ENCODE assay signal across 1 cellular context in the genomic region with DNA sequence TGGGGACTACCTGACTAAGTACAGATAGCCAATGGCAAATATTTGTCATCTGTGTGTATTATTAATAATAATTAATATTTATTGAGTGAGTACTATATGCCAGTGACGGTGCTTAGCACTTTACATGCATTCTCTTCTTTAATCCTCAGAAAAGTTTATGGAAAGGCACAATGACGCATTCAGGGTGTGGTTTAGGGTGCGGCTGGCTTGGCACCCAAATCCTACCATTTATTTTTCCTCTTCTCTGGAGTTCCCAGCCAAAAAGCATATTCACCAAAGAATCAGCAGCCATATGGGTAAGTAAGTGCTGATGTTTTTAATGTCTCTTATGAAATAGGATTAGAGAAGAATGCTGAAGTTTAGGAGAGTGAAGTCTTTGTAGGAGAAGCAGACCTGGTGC.
TF ChIP-seq lines count a peak whose summit lies in the region.

No MANE protein-coding gene starts in this region.

TF ChIP-seq in HepG2, 621 proteins besides CTCF, POLR2A, EP300 and RAD21 (continued from another document):
- TF ChIP-seq, protein P1, sequence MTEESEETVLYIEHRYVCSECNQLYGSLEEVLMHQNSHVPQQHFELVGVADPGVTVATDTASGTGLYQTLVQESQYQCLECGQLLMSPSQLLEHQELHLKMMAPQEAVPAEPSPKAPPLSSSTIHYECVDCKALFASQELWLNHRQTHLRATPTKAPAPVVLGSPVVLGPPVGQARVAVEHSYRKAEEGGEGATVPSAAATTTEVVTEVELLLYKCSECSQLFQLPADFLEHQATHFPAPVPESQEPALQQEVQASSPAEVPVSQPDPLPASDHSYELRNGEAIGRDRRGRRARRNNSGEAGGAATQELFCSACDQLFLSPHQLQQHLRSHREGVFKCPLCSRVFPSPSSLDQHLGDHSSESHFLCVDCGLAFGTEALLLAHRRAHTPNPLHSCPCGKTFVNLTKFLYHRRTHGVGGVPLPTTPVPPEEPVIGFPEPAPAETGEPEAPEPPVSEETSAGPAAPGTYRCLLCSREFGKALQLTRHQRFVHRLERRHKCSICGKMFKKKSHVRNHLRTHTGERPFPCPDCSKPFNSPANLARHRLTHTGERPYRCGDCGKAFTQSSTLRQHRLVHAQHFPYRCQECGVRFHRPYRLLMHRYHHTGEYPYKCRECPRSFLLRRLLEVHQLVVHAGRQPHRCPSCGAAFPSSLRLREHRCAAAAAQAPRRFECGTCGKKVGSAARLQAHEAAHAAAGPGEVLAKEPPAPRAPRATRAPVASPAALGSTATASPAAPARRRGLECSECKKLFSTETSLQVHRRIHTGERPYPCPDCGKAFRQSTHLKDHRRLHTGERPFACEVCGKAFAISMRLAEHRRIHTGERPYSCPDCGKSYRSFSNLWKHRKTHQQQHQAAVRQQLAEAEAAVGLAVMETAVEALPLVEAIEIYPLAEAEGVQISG (CRISPR knock-in tag; IDR thresholded peaks at IDR 0.05) = no peak
- no peak for TF ChIP-seq ZNF709 (CRISPR knock-in tag; IDR thresholded peaks at IDR 0.05)
- no peak for TF ChIP-seq ZNF317 (CRISPR knock-in tag; IDR thresholded peaks at IDR 0.05)
